Comparison of ENCODE assay signal across 18 cellular contexts in the genomic region with DNA sequence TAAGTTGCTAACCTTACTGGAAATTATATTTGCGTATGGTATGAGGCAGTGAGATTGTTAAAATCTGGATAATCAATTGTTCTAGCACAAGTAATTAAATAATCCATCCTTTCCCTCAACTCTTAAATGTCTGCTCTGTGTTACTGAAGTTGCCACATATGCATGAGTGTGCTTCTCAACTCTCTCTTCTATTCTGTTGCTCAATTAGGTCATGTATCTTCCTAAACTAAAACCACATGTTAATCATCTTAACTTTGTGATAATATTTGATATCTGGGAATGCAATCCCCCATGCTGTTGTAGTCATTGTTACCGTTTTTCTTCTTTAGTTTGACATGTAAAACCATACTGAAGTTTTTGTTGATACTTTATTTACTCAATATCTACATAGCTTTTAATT.
DNase-seq lines count a peak whose midpoint lies in the region; ATAC-seq, FAIRE-seq and TF ChIP-seq lines count a peak whose summit lies in the region.
"Had no signal": no experiment of that assay in that cellular context is flagged by ENCODE, and none has a peak within 500 bp of the region (broad histone marks: within the 10 kb centered on the region; RNA-seq: fewer than 3 reads in every experiment).

No MANE protein-coding gene starts in this region.

- TF ChIP-seq CTCF in AG10803 (conservative IDR thresholded peaks at IDR 0.05; ENCODE audit: low read length) (no peak), IMR-90 (conservative IDR thresholded peaks at IDR 0.05; ENCODE audit: low read depth, low read length) (no peak), choroid plexus epithelial cell (conservative IDR thresholded peaks at IDR 0.05; ENCODE audit: low read depth, low read length) (no peak), fibroblast of villous mesenchyme (IDR thresholded peaks at IDR 0.05; ENCODE audit: insufficient read depth, low read depth, low read length) (no peak), kidney (IDR thresholded peaks at IDR 0.05; ENCODE audit: borderline replicate concordance, extremely low read depth, insufficient read depth) (no peak)

- POLR2A ChIA-PET in IMR-90 (lab: Charles Lee; ENCODE audit: unreplicated experiment): no interaction called here

- intact Hi-C loops in IMR-90 (cut with micrococcal nuclease) (loop anchor here (10.0 kb wide), 1 partner anchor 54 kb away; no protein-coding TSS in a partner anchor), kidney (cut with DNase I) (no loop called here), left ventricle myocardium superior (cut with micrococcal nuclease) (no loop called here)

- H3K9me3 ChIP-seq in IMR-90 (ENCODE audit: control insufficient read depth, insufficient read depth, low read length) (no peaks in the 10 kb centered on the region), kidney (ENCODE audit: control insufficient read depth in 1 of 2, low read length in 2 of 2) (peaks cover 0 to 6% of the 10 kb centered on the region in 2 donors)

- TF ChIP-seq POLR2A in IMR-90 (IDR thresholded peaks at IDR 0.05; ENCODE audit: low read depth, low read length): no peak

- H3K27me3 ChIP-seq in IMR-90 (ENCODE audit: control insufficient read depth, insufficient read depth, low read length): no peaks in the 10 kb centered on the region

- DNase-seq in AG10803 (ENCODE audit: low read depth) (peak; percentile 77), IMR-90 (peak; percentile 79), choroid plexus epithelial cell (ENCODE audit: low read depth) (peak; percentile 59), fibroblast of villous mesenchyme (ENCODE audit: low read depth) (peak; percentile 70), NCI-H345 treated with DMSO at 0.1 percent for 48 hours (lab: John Stamatoyannopoulos, UW; ENCODE audit: unreplicated experiment) (no peak), kidney (no peak), NCI-H1694 (lab: John Stamatoyannopoulos, UW) (no peak), left ventricle myocardium superior (no peak)
- DNase-seq: AML-193, COR-L47, H9, NCI-H2029 treated with DMSO at 0.1 percent for 48 hours, NCI-H2227 treated with DMSO at 0.1 percent for 48 hours, NCI-H526 treated with DMSO at 0.1 percent for 48 hours, SHP77 treated with DMSO at 0.1 percent for 48 hours had no signal

- no peak overlapping the region for H3K4ac ChIP-seq in IMR-90 (ENCODE audit: low read depth, low read length)

- H3K4me3 ChIP-seq in AG10803 (ENCODE audit: low read length): no peak overlapping the region
- no peak overlapping the region for H3K4me3 ChIP-seq in IMR-90 (ENCODE audit: insufficient read depth, low read depth, low read length)
- H3K4me3 ChIP-seq in choroid plexus epithelial cell (ENCODE audit: low read depth, low read length): no peak overlapping the region
- no peak overlapping the region for H3K4me3 ChIP-seq in fibroblast of villous mesenchyme (ENCODE audit: low read depth, low read length)
- H3K4me3 ChIP-seq in kidney (ENCODE audit: low read length in 2 of 2): no peak overlapping the region

- H3K4me1 ChIP-seq in IMR-90 (ENCODE audit: control insufficient read depth, insufficient read depth, low read length) (peaks cover 3% of the 10 kb centered on the region; the same call in 1 of the 2 replicates), kidney (ENCODE audit: control insufficient read depth in 1 of 2, insufficient read depth in 1 of 2, low read depth in 1 of 2, low read length in 2 of 2) (peaks cover 6 to 8% of the 10 kb centered on the region in 2 donors)

- dilution Hi-C loops in IMR-90 (cut with HindIII; ENCODE audit: low sequenced_read_pairs, unreplicated experiment): no loop called here

- no peaks in the 10 kb centered on the region for H3K79me1 ChIP-seq in IMR-90 (ENCODE audit: low read depth in 1 of 2, low read length in 2 of 2)

- H3K36me3 ChIP-seq in IMR-90 (ENCODE audit: control insufficient read depth, insufficient read depth, low read length): no peaks in the 10 kb centered on the region
- no peaks in the 10 kb centered on the region for H3K36me3 ChIP-seq in kidney (ENCODE audit: control insufficient read depth in 1 of 2, insufficient read depth in 2 of 2, low read length in 2 of 2)

- H3K4me2 ChIP-seq in IMR-90 (ENCODE audit: low read depth, low read length): no peak overlapping the region

- in situ Hi-C loops in IMR-90 (cut with MboI; ENCODE audit: low sequenced_read_pairs): no loop called here

- H2AK9ac ChIP-seq in IMR-90 (replicated peaks; ENCODE audit: low read depth, low read length, poor library complexity): no peak overlapping the region

- TF ChIP-seq RAD21 in IMR-90 (IDR thresholded peaks at IDR 0.05; ENCODE audit: low read length): no peak

- H3K18ac ChIP-seq in IMR-90 (ENCODE audit: low read depth, low read length): no peak overlapping the region

- H3K56ac ChIP-seq in IMR-90 (ENCODE audit: extremely low read depth, insufficient read depth, low read length): no peak overlapping the region

- no peak overlapping the region for H3K27ac ChIP-seq in IMR-90 (ENCODE audit: insufficient read depth, low read length)
- no peak overlapping the region for H3K27ac ChIP-seq in kidney (ENCODE audit: low read depth in 2 of 2, low read length in 2 of 2)
- H3K27ac ChIP-seq: HL-60 had no signal

- H2BK5ac ChIP-seq in IMR-90 (ENCODE audit: low read depth, low read length, poor library complexity, severe bottlenecking): no peak overlapping the region

- no peak overlapping the region for H4K5ac ChIP-seq in IMR-90 (ENCODE audit: low read depth, low read length)

- no peak overlapping the region for H4K8ac ChIP-seq in IMR-90 (ENCODE audit: low read depth in 2 of 2, low read length in 2 of 2)

- H3K9me1 ChIP-seq in IMR-90 (ENCODE audit: insufficient read depth, low read length): peaks cover 6% of the 10 kb centered on the region; the same call in 1 of the 2 replicates

- no peak overlapping the region for H2BK15ac ChIP-seq in IMR-90 (ENCODE audit: low read depth, low read length)

- no CpG with 5 or more reads among the region's 2 CpGs for WGBS in IMR-90 (ENCODE audit: extremely low coverage in 2 of 2, insufficient read length in 1 of 2), 2 experiments

- FAIRE-seq in kidney (lab: Jason Lieb, UNC): no peak
- FAIRE-seq: A204.1, HTR-8/SVneo had no signal

- H2AFZ ChIP-seq in IMR-90 (replicated peaks; ENCODE audit: low read length, poor library complexity): no peak overlapping the region

- H3K9ac ChIP-seq in IMR-90 (ENCODE audit: low read depth, low read length) (no peak overlapping the region), kidney (ENCODE audit: low read length in 2 of 2) (no peak overlapping the region)

- no peak overlapping the region for H2BK20ac ChIP-seq in IMR-90 (ENCODE audit: low read depth, low read length)

- H2BK120ac ChIP-seq in IMR-90 (ENCODE audit: low read depth, low read length): no peak overlapping the region

- H3K23ac ChIP-seq in IMR-90 (ENCODE audit: low read depth, low read length): no peak overlapping the region

- peak; percentile 55 for ATAC-seq in IMR-90 (ENCODE audit: low read depth)
- ATAC-seq in left ventricle myocardium superior: no peak

- no TSS peak for BruUV-seq in IMR-90 (replicated peaks; lab: Mats Ljungman, UMichigan)

- no peak overlapping the region for H2AK5ac ChIP-seq in IMR-90 (ENCODE audit: low read depth, low read length)

- CTCF ChIA-PET in IMR-90 (lab: Yijun Ruan, JAX): no interaction called here

- no peak overlapping the region for H3K14ac ChIP-seq in IMR-90 (replicated peaks; ENCODE audit: low read depth, low read length)

- H4K91ac ChIP-seq in IMR-90 (ENCODE audit: insufficient read depth, low read depth, low read length): no peak overlapping the region

- H4K20me1 ChIP-seq in IMR-90 (ENCODE audit: insufficient read depth, low read length): no peaks in the 10 kb centered on the region

TF ChIP-seq in IMR-90, 13 proteins besides CTCF, POLR2A, EP300 and RAD21:
- TF ChIP-seq SMC3 (IDR thresholded peaks at IDR 0.05; ENCODE audit: low read depth, low read length) (no peak), MAFK (IDR thresholded peaks at IDR 0.05; ENCODE audit: low read depth, low read length) (no peak), FOS (IDR thresholded peaks at IDR 0.05; ENCODE audit: low read depth, low read length) (peak; percentile 17; the same call in 1 of the 2 replicates), CEBPB (IDR thresholded peaks at IDR 0.05; ENCODE audit: low read depth, low read length) (peak; percentile 95)
- TF ChIP-seq, protein P1, sequence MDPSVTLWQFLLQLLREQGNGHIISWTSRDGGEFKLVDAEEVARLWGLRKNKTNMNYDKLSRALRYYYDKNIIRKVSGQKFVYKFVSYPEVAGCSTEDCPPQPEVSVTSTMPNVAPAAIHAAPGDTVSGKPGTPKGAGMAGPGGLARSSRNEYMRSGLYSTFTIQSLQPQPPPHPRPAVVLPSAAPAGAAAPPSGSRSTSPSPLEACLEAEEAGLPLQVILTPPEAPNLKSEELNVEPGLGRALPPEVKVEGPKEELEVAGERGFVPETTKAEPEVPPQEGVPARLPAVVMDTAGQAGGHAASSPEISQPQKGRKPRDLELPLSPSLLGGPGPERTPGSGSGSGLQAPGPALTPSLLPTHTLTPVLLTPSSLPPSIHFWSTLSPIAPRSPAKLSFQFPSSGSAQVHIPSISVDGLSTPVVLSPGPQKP (IDR thresholded peaks at IDR 0.05; ENCODE audit: borderline replicate concordance, low read depth, low read length): no peak

Comparison
In these comparisons a context has a peak if more than half of its experiments do, and no peak if none do; other contexts are left out.
1. DNase-seq: peak in AG10803 (single experiment), IMR-90 (single experiment), choroid plexus epithelial cell (single experiment) and fibroblast of villous mesenchyme (single experiment); none in NCI-H345 treated with DMSO at 0.1 percent for 48 hours (single experiment), kidney (single experiment), NCI-H1694 (single experiment) and left ventricle myocardium superior (single experiment).